Comparison of ENCODE assay signal across 1 cellular context in the genomic region with DNA sequence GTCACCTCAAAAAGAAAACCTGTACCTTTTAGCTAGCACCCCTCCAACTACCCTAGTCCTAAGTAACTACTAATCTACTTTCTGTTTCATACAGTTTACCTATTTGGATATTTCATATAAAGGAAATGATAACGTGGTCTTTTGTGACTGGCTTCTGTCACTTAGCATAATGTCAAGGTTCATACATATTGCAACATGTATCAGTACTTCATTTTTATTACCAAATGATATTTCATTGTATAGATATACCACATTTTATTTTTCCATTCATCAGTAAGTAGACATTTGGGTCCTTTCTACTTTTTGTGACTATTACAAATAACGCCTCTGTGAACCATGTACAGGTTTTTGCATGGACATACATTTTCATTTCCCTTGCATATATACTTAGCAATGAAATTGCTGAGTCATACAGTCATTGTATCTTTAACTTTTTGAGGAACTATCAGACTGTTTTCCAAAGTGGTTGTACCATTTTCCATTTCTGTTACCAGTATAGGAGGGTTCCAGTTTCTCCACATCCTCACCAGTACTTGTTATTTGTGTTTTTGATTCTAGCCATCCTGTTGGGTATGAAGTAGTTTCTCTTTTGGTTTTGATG.
TF ChIP-seq lines count a peak whose summit lies in the region.

No MANE protein-coding gene starts in this region.

TF ChIP-seq in HepG2, 621 proteins besides CTCF, POLR2A, EP300 and RAD21 (continued from another document):
- 0 out of 2 replicates have a peak, but pooled peaks have one; percentile 6 for TF ChIP-seq ZNF570 (CRISPR knock-in tag; IDR thresholded peaks at IDR 0.05; ENCODE audit: borderline replicate concordance)
- peak; percentile 92 for TF ChIP-seq MAFF (IDR thresholded peaks at IDR 0.05; ENCODE audit: low read depth, low read length)
